Comparison of ENCODE assay signal across 13 cellular contexts in genomic region chr13:20387441-20387971, GRCh38.
DNase-seq lines count a peak whose midpoint lies in the region; ATAC-seq lines count a peak whose summit lies in the region.
"Had no signal": no experiment of that assay in that cellular context is flagged by ENCODE, and none has a peak within 500 bp of the region (broad histone marks: within the 10 kb centered on the region; RNA-seq: fewer than 3 reads in every experiment).

No MANE protein-coding gene starts in this region.

- peaks cover 4% of the 10 kb centered on the region for H3K27me3 Mint-ChIP-seq in activated CD4-positive, alpha-beta T cell treated with anti-CD3 and anti-CD28 coated beads, Interleukin-2, amount 10 ng/mL, durations not matched to agents 7 days and 5 days
- H3K27me3 Mint-ChIP-seq in dendritic cell treated with granulocyte-macrophage colony-stimulating factor and Interleukin-4, amounts not matched to agents 40 ng/mL and 50 ng/mL, for 4 days, result peaks cover 1% of the 10 kb centered on the region

- H3K36me3 Mint-ChIP-seq in activated CD4-positive, alpha-beta T cell treated with anti-CD3 and anti-CD28 coated beads, Interleukin-2, amount 10 ng/mL, durations not matched to agents 7 days and 5 days (ENCODE audit: low read depth), result no peaks in the 10 kb centered on the region
- H3K36me3 Mint-ChIP-seq in dendritic cell treated with granulocyte-macrophage colony-stimulating factor and Interleukin-4, amounts not matched to agents 40 ng/mL and 50 ng/mL, for 4 days (ENCODE audit: low read depth), result no peaks in the 10 kb centered on the region

- H3K27ac Mint-ChIP-seq in activated CD4-positive, alpha-beta T cell treated with anti-CD3 and anti-CD28 coated beads, Interleukin-2, amount 10 ng/mL, durations not matched to agents 7 days and 5 days, result peak overlapping the region; percentile 78
- peak overlapping the region; percentile 23 for H3K27ac Mint-ChIP-seq in dendritic cell treated with granulocyte-macrophage colony-stimulating factor and Interleukin-4, amounts not matched to agents 40 ng/mL and 50 ng/mL, for 4 days

- POLR2A ChIA-PET in activated CD4-positive, alpha-beta T cell treated with anti-CD3 and anti-CD28 coated beads, Interleukin-2, amount 10 ng/mL, durations not matched to agents 7 days and 5 days (lab: Charles Lee), result no interaction called here

- no peak for DNase-seq in activated CD4-positive, alpha-beta T cell treated with anti-CD3 and anti-CD28 coated beads, Interleukin-2, amount 10 ng/mL, durations not matched to agents 7 days and 5 days
- DNase-seq in activated CD4-positive, alpha-beta T cell treated with anti-CD3 and anti-CD28 coated beads for 1 hour, result no peak
- DNase-seq in NOMO-1 treated with DMSO at 0.1 percent for 48 hours (lab: John Stamatoyannopoulos, UW; ENCODE audit: unreplicated experiment) (peak; percentile 75), renal cortical epithelial cell (ENCODE audit: low read depth) (peak; percentile 46), GM19238 (ENCODE audit: insufficient read length, low spot score) (no peak)
- no peak for DNase-seq in effector CD4-positive, alpha-beta T cell
- DNase-seq: NCI-H1417 treated with DMSO at 0.1 percent for 48 hours, NCI-H774, uterus had no signal

- peaks cover 18% of the 10 kb centered on the region for H3K4me1 Mint-ChIP-seq in activated CD4-positive, alpha-beta T cell treated with anti-CD3 and anti-CD28 coated beads, Interleukin-2, amount 10 ng/mL, durations not matched to agents 7 days and 5 days
- peaks cover 15% of the 10 kb centered on the region for H3K4me1 Mint-ChIP-seq in dendritic cell treated with granulocyte-macrophage colony-stimulating factor and Interleukin-4, amounts not matched to agents 40 ng/mL and 50 ng/mL, for 4 days (ENCODE audit: low read depth)

- CTCF ChIA-PET in activated CD4-positive, alpha-beta T cell treated with anti-CD3 and anti-CD28 coated beads, Interleukin-2, amount 10 ng/mL, durations not matched to agents 7 days and 5 days (lab: Charles Lee), result no interaction called here

- H3K4me3 Mint-ChIP-seq in activated CD4-positive, alpha-beta T cell treated with anti-CD3 and anti-CD28 coated beads, Interleukin-2, amount 10 ng/mL, durations not matched to agents 7 days and 5 days, result no peak overlapping the region
- H3K4me3 Mint-ChIP-seq in dendritic cell treated with granulocyte-macrophage colony-stimulating factor and Interleukin-4, amounts not matched to agents 40 ng/mL and 50 ng/mL, for 4 days, result no peak overlapping the region

- peaks cover 2% of the 10 kb centered on the region for H3K9me3 Mint-ChIP-seq in activated CD4-positive, alpha-beta T cell treated with anti-CD3 and anti-CD28 coated beads, Interleukin-2, amount 10 ng/mL, durations not matched to agents 7 days and 5 days
- no peaks in the 10 kb centered on the region for H3K9me3 Mint-ChIP-seq in dendritic cell treated with granulocyte-macrophage colony-stimulating factor and Interleukin-4, amounts not matched to agents 40 ng/mL and 50 ng/mL, for 4 days

- no peak for ATAC-seq in GM21619 (IDR thresholded peaks at IDR 0.05; ENCODE audit: unreplicated experiment)
- ATAC-seq: A549, left lobe of liver had no signal

- intact Hi-C loops in dendritic cell treated with granulocyte-macrophage colony-stimulating factor and Interleukin-4, amounts not matched to agents 40 ng/mL and 50 ng/mL, for 4 days (cut with micrococcal nuclease), result no loop called here

Comparison
In these comparisons a context has a peak if more than half of its experiments do, and no peak if none do; other contexts are left out.
1. DNase-seq: peak in NOMO-1 treated with DMSO at 0.1 percent for 48 hours (single experiment) and renal cortical epithelial cell (single experiment); none in activated CD4-positive, alpha-beta T cell treated with anti-CD3 and anti-CD28 coated beads, Interleukin-2, amount 10 ng/mL, durations not matched to agents 7 days and 5 days (single experiment), activated CD4-positive, alpha-beta T cell treated with anti-CD3 and anti-CD28 coated beads for 1 hour (single experiment), effector CD4-positive, alpha-beta T cell (single experiment) and GM19238 (single experiment).